ENCODE assay signal across 8 cellular contexts in genomic region chr9:121350993-121351561, GRCh38.
DNase-seq lines count a peak whose midpoint lies in the region; ATAC-seq and FAIRE-seq lines count a peak whose summit lies in the region.

No MANE protein-coding gene starts in this region.

- H3K27ac ChIP-seq in mucosa of rectum (ENCODE audit: low read depth in 2 of 2, low read length in 2 of 2): peak overlapping the region; percentile 35 to 39

- H3K4me3 ChIP-seq in mucosa of rectum (ENCODE audit: low read length in 2 of 2): peak overlapping the region in 1 of 2 donors; percentile 23

- DNase-seq in D341Med (ENCODE audit: low spot score) (peak; percentile 61), NCI-H446 treated with DMSO at 0.1 percent for 48 hours (lab: John Stamatoyannopoulos, UW) (peak; percentile 81)
- no peak for DNase-seq in stimulated activated CD4-positive, alpha-beta T cell treated with anti-CD3 and anti-CD28 coated beads, Interleukin-2, amount 100 ng/mL, for 48 hours

- FAIRE-seq in endometrium (lab: Jason Lieb, UNC): peak; percentile 18

- H3K27me3 ChIP-seq in mucosa of rectum (ENCODE audit: control insufficient read depth in 2 of 2, insufficient read depth in 2 of 2, low read length in 2 of 2): no peaks in the 10 kb centered on the region

- no peak for ATAC-seq in HG03139 (IDR thresholded peaks at IDR 0.05; ENCODE audit: unreplicated experiment)
- no peak for ATAC-seq in HG03108 (IDR thresholded peaks at IDR 0.05; ENCODE audit: unreplicated experiment)
- no peak for ATAC-seq in HG03432 (IDR thresholded peaks at IDR 0.05; ENCODE audit: unreplicated experiment)

- H3K9ac ChIP-seq in mucosa of rectum (ENCODE audit: low read depth in 1 of 2, low read length in 2 of 2): no peak overlapping the region

- H3K4me1 ChIP-seq in mucosa of rectum (ENCODE audit: control insufficient read depth in 2 of 2, insufficient read depth in 2 of 2, low read length in 2 of 2): peaks cover 10 to 16% of the 10 kb centered on the region in 2 donors

- peaks cover 0 to 12% of the 10 kb centered on the region in 2 donors for H3K36me3 ChIP-seq in mucosa of rectum (ENCODE audit: control insufficient read depth in 2 of 2, insufficient read depth in 2 of 2, low read length in 2 of 2)

- H3K9me3 ChIP-seq in mucosa of rectum (ENCODE audit: control insufficient read depth in 2 of 2, low read length in 2 of 2): no peaks in the 10 kb centered on the region

Comparison
In these comparisons a context has a peak if more than half of its experiments do, and no peak if none do; other contexts are left out.
1. DNase-seq: peak in D341Med (single experiment) and NCI-H446 treated with DMSO at 0.1 percent for 48 hours (single experiment); none in stimulated activated CD4-positive, alpha-beta T cell treated with anti-CD3 and anti-CD28 coated beads, Interleukin-2, amount 100 ng/mL, for 48 hours (0 of 2).